24 cellular contexts compared by ENCODE assay signal in the genomic region with DNA sequence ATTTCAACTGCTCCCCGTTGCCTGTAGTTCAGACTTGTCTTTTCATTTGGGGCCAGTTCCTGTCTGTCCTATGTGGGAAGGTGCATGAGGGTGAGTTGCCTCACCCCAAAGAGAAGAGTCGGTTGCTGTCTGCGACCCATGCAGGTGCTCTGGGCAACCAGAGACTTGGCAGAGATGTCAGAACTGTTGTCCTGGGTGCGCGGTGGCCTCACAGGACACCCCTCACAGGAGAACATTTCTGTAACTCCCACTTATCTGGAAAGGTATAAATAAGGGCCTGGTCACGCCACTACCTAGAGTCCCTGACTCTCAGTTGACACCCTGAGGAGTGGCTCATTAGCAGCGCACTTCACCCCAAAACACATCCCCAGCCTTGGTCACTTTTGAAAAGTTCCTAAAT. TPM values are rescaled to one million over a fixed set of nuclear protein-coding genes. Genes with fewer than 3 reads are reported as not detected.
"Had no signal": no experiment of that assay in that cellular context is flagged by ENCODE, and none has a peak within 500 bp of the region (broad histone marks: within the 10 kb centered on the region; RNA-seq: fewer than 3 reads in every experiment).

No MANE protein-coding gene starts in this region.

- H3K9me3 ChIP-seq: adrenal gland, body of pancreas, breast epithelium, Peyer's patch, SJSA1, SK-N-SH had no signal

- H3K4me3 ChIP-seq: adrenal gland, body of pancreas, breast epithelium, Peyer's patch, SJSA1 had no signal

- DNase-seq: activated CD4-positive, alpha-beta T cell treated with anti-CD3 and anti-CD28 coated beads, Interleukin-2, amount 10 ng/mL, durations not matched to agents 24 days and 14 days; activated CD4-positive, alpha-beta T cell treated with anti-CD3 and anti-CD28 coated beads, Interleukin-2, amount 50 U/mL, for 4 hours; activated CD8-positive, alpha-beta T cell treated with anti-CD3 and anti-CD28 coated beads for 36 hours; activated gamma-delta T cell treated with Interleukin-2 at 50 U/mL for 16 hours; activated naive CD4-positive, alpha-beta T cell treated with anti-CD3 and anti-CD28 coated beads for 36 hours; activated T-cell treated with anti-CD3 and anti-CD28 coated beads, Interleukin-2, amount 50 U/mL, for 72 hours; body of pancreas; caudate nucleus; NCI-H1105 treated with DMSO at 0.1 percent for 48 hours; NCI-H1436 treated with DMSO at 0.1 percent for 48 hours; NCI-H1694 treated with DMSO at 0.1 percent for 48 hours; NCI-H2029; NCI-H345; NCI-H510A; NCI-H526; NCI-H748 treated with DMSO at 0.1 percent for 48 hours; NK-92 treated with Interleukin-12 subunit alpha and Interleukin-12 subunit beta, amount 100 ng/mL, for 24 hours; PC-3; SHP77 treated with DMSO at 0.1 percent for 48 hours; SK-N-SH had no signal

- H3K4me1 ChIP-seq: adrenal gland, breast epithelium, Peyer's patch, SJSA1 had no signal

- H3K27ac ChIP-seq: adrenal gland, body of pancreas, breast epithelium, Peyer's patch, SJSA1 had no signal

- H3K27me3 ChIP-seq: body of pancreas, Peyer's patch, SJSA1 had no signal

- H3K36me3 ChIP-seq: adrenal gland, breast epithelium, Peyer's patch, SJSA1 had no signal

RNA-seq across cellular contexts. Expression of a gene that starts 9.7 kb away (rescaled TPM):
- total RNA-seq: SJSA1 had no signal
